15 cellular contexts compared by ENCODE assay signal in genomic region chr4:143341186-143341755, GRCh38. TPM values are rescaled to one million over a fixed set of nuclear protein-coding genes. Genes with fewer than 3 reads are reported as not detected.
DNase-seq lines count a peak whose midpoint lies in the region; TF ChIP-seq lines count a peak whose summit lies in the region.
"Had no signal": no experiment of that assay in that cellular context is flagged by ENCODE, and none has a peak within 500 bp of the region (broad histone marks: within the 10 kb centered on the region; RNA-seq: fewer than 3 reads in every experiment).

No MANE protein-coding gene starts in this region.

- no peak overlapping the region for H3K9ac ChIP-seq in BLaER1 treated with 17β-estradiol and CSF1 and Interleukin-3, amounts not matched to agents 10 nM and 100 nM

- DNase-seq in NCI-H2081 (lab: John Stamatoyannopoulos, UW) (peak; percentile 41 to 79), coronary artery (ENCODE audit: low spot score) (no peak), myocyte (ENCODE audit: low read depth) (peak; percentile 56), T-helper 9 cell (no peak), AG20443 (ENCODE audit: low spot score) (no peak), posterior cingulate gyrus (no peak), prostate gland (ENCODE audit: low spot score) (no peak)
- DNase-seq: activated CD4-positive, alpha-beta memory T cell treated with anti-CD3 and anti-CD28 coated beads, Interleukin-2, amount 10 ng/mL, durations not matched to agents 7 days and 5 days; immature natural killer cell; mesenchymal stem cell; NCI-H2227 treated with DMSO at 0.1 percent for 48 hours; PC-3 had no signal

- peaks cover 18 to 44% (median 35%) of the 10 kb centered on the region in 10 experiments for H3K4me1 ChIP-seq in BLaER1 treated with 17β-estradiol and CSF1 and Interleukin-3, amounts not matched to agents 10 nM and 100 nM
- H3K4me1 ChIP-seq in prostate gland (replicated peaks) = no peaks in the 10 kb centered on the region

- intact Hi-C loops in posterior cingulate gyrus (cut with DNase I) = loop anchor here (10.0 kb wide), 1 partner anchor 64 kb away; no protein-coding TSS in a partner anchor
- intact Hi-C loops in prostate gland (cut with DNase I) = no loop called here

- no peak for TF ChIP-seq POLR2A in prostate gland (IDR thresholded peaks at IDR 0.05)

- peaks cover 0 to 22% (median 6%) of the 10 kb centered on the region in 11 experiments; a peak in 9 of 22 replicates for H3K36me3 ChIP-seq in BLaER1 treated with 17β-estradiol and CSF1 and Interleukin-3, amounts not matched to agents 10 nM and 100 nM
- H3K36me3 ChIP-seq in prostate gland = no peaks in the 10 kb centered on the region
- H3K36me3 ChIP-seq: neutrophil had no signal

- no peak overlapping the region for H3K27ac ChIP-seq in BLaER1 treated with 17β-estradiol and CSF1 and Interleukin-3, amounts not matched to agents 10 nM and 100 nM
- H3K27ac ChIP-seq in coronary artery = peak overlapping the region; percentile 13 to 48
- no peak overlapping the region for H3K27ac ChIP-seq in prostate gland
- H3K27ac ChIP-seq: neutrophil, skin epidermis had no signal

- no peak overlapping the region for H3K4me3 ChIP-seq in BLaER1 treated with 17β-estradiol and CSF1 and Interleukin-3, amounts not matched to agents 10 nM and 100 nM
- H3K4me3 ChIP-seq in coronary artery (peak overlapping the region; percentile 17), prostate gland (no peak overlapping the region)
- H3K4me3 ChIP-seq: skin epidermis had no signal

- H3K9me3 ChIP-seq in BLaER1 treated with 17β-estradiol and CSF1 and Interleukin-3, amounts not matched to agents 10 nM and 100 nM (replicated peaks in 1 of 11) = no peaks in the 10 kb centered on the region
- H3K9me3 ChIP-seq in prostate gland = no peaks in the 10 kb centered on the region
- H3K9me3 ChIP-seq: neutrophil had no signal

- TF ChIP-seq CTCF in coronary artery (IDR thresholded peaks at IDR 0.05) = no peak
- TF ChIP-seq CTCF in prostate gland (IDR thresholded peaks at IDR 0.05) = no peak

- 96% methylated on average over 2 of the region's 2 CpGs for WGBS in prostate gland

- H4K20me1 ChIP-seq in BLaER1 treated with 17β-estradiol and CSF1 and Interleukin-3, amounts not matched to agents 10 nM and 100 nM = peaks cover 16 to 90% (median 73%) of the 10 kb centered on the region in 11 experiments; a peak in 19 of 22 replicates

- peak overlapping the region in 8 of 11 experiments; percentile 6 to 95 (median 36); a peak in 12 of 22 replicates for H3K4me2 ChIP-seq in BLaER1 treated with 17β-estradiol and CSF1 and Interleukin-3, amounts not matched to agents 10 nM and 100 nM

- no peaks in the 10 kb centered on the region for H3K27me3 ChIP-seq in BLaER1 treated with 17β-estradiol and CSF1 and Interleukin-3, amounts not matched to agents 10 nM and 100 nM
- no peaks in the 10 kb centered on the region for H3K27me3 ChIP-seq in prostate gland (replicated peaks; ENCODE audit: insufficient read depth)

RNA-seq across cellular contexts. Expression of gene GAB1, which starts 4.6 kb away (rescaled TPM):
- total RNA-seq in myocyte (7.9 and 10.3 TPM in 2 replicates), prostate gland (10 to 100 TPM; 13.7 to 61.1 TPM)
- polyA plus RNA-seq in myocyte (2012) = 3.7 TPM

Comparison
In these comparisons a context has a peak if more than half of its experiments do, and no peak if none do; other contexts are left out.
1. H3K27ac ChIP-seq: peak in coronary artery (2 of 2); none in BLaER1 treated with 17β-estradiol and CSF1 and Interleukin-3, amounts not matched to agents 10 nM and 100 nM (0 of 11) and prostate gland (0 of 2).
2. DNase-seq: peak in NCI-H2081 (2 of 2) and myocyte (single experiment); none in coronary artery (single experiment), T-helper 9 cell (single experiment), AG20443 (single experiment), posterior cingulate gyrus (0 of 10) and prostate gland (single experiment).